ENCODE assay signal across 14 cellular contexts in genomic region chrX:47172971-47173792, GRCh38.
"Had no signal": no experiment of that assay in that cellular context is flagged by ENCODE, and none has a peak within 500 bp of the region (broad histone marks: within the 10 kb centered on the region; RNA-seq: fewer than 3 reads in every experiment).

No MANE protein-coding gene starts in this region.

- H3K4me1 Mint-ChIP-seq: endodermal cell, nephron had no signal

- H3K27me3 Mint-ChIP-seq: memory B cell had no signal

- H3K9me3 Mint-ChIP-seq: activated naive CD4-positive, alpha-beta T cell treated with anti-CD3 and anti-CD28 coated beads, Interleukin-2, amount 50 U/mL, for 72 hours; memory B cell; T-helper 1 cell treated with Interleukin-12 subunit alpha and Interleukin-12 subunit beta and Interleukin-4 antibody, amounts not matched to agents 30 μg/mL and 1 μg/mL, for 36 hours had no signal

- DNase-seq: activated CD4-positive, alpha-beta T cell treated with anti-CD3 and anti-CD28 coated beads for 1 hour; endodermal cell; esophagus squamous epithelium; gastrocnemius medialis; hippocampal formation; left cardiac atrium; stimulated activated CD4-positive, alpha-beta T cell treated with anti-CD3 and anti-CD28 coated beads, Interleukin-4, amount 100 ng/mL, for 1 hour; stimulated activated naive CD4-positive, alpha-beta T cell treated with Interleukin-2 at 50 U/mL for 16 hours had no signal

- H3K4me3 Mint-ChIP-seq: endodermal cell; memory B cell; nephron; T-helper 1 cell treated with Interleukin-12 subunit alpha and Interleukin-12 subunit beta and Interleukin-4 antibody, amounts not matched to agents 30 μg/mL and 1 μg/mL, for 36 hours had no signal

- H3K27ac Mint-ChIP-seq: activated naive CD4-positive, alpha-beta T cell treated with anti-CD3 and anti-CD28 coated beads, Interleukin-2, amount 50 U/mL, for 72 hours; endodermal cell; memory B cell; nephron; T-helper 1 cell treated with Interleukin-12 subunit alpha and Interleukin-12 subunit beta and Interleukin-4 antibody, amounts not matched to agents 30 μg/mL and 1 μg/mL, for 36 hours had no signal

- ATAC-seq: activated naive CD4-positive, alpha-beta T cell treated with anti-CD3 and anti-CD28 coated beads, Interleukin-2, amount 50 U/mL, for 72 hours; gastrocnemius medialis; left cardiac atrium; pancreas; right lobe of liver had no signal

- H3K36me3 Mint-ChIP-seq: activated naive CD4-positive, alpha-beta T cell treated with anti-CD3 and anti-CD28 coated beads, Interleukin-2, amount 50 U/mL, for 72 hours had no signal
